8 cellular contexts compared by ENCODE assay signal in the genomic region with DNA sequence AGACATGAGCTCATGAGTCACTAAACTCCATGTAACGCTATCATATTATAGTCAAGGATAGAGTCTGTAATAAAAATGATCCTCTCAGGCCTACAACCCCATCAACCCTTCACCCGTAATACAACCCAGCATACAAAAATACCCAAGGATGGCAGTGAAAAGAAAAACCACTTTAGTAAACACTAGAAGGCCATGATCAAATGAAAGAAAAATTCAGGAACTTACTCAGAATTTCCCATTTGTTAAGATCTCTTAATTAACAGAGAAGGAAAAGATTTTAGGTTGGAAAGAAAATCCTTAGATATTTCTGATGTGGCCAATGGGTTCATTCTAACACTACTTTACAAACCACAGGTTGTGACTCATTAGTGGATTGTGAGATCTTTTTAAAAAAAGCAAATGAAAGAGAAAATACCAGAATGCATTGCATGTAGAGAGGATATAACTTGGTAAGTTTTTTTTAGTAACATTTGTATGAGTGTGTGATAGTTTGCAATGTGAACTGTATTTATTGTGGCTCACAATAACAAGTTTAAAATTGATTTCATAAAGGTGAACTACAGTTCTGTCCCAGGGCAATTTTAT. TPM values are rescaled to one million over a fixed set of nuclear protein-coding genes. Genes with fewer than 3 reads are reported as not detected.
DNase-seq lines count a peak whose midpoint lies in the region; ATAC-seq, FAIRE-seq and TF ChIP-seq lines count a peak whose summit lies in the region.

No MANE protein-coding gene starts in this region.

- peaks cover 65 to 67% (median 65%) of the 10 kb centered on the region in 3 donors for H3K4me1 Mint-ChIP-seq in IgD-negative memory B cell
- peaks cover 12% of the 10 kb centered on the region for H3K4me1 Mint-ChIP-seq in endothelial cell (ENCODE audit: unreplicated experiment)

- H3K36me3 Mint-ChIP-seq in IgD-negative memory B cell (peaks cover 7% of the 10 kb centered on the region), endothelial cell (ENCODE audit: low read depth, unreplicated experiment) (no peaks in the 10 kb centered on the region)

- no peaks in the 10 kb centered on the region for H3K27me3 ChIP-seq in vagina

- no peak overlapping the region for H3K4me3 ChIP-seq in vagina

- peak; percentile 45 for ATAC-seq in GM21529 (IDR thresholded peaks at IDR 0.05; ENCODE audit: unreplicated experiment)
- no peak for ATAC-seq in Right ventricle myocardium inferior

- no peaks in the 10 kb centered on the region for H3K36me3 ChIP-seq in vagina

- peak overlapping the region; percentile 19 to 85 (median 60) for H3K4me3 Mint-ChIP-seq in IgD-negative memory B cell
- no peak overlapping the region for H3K4me3 Mint-ChIP-seq in endothelial cell (ENCODE audit: unreplicated experiment)

- H3K27ac ChIP-seq in vagina, result no peak overlapping the region

- H3K9me3 Mint-ChIP-seq in IgD-negative memory B cell (no peaks in the 10 kb centered on the region), endothelial cell (ENCODE audit: unreplicated experiment) (no peaks in the 10 kb centered on the region)

- H3K9me3 ChIP-seq in vagina, result no peaks in the 10 kb centered on the region

- TF ChIP-seq CTCF in vagina (IDR thresholded peaks at IDR 0.05) (no peak), endothelial cell (IDR thresholded peaks at IDR 0.05; ENCODE audit: unreplicated experiment) (no peak)

- intact Hi-C loops in Right ventricle myocardium inferior (cut with DNase I), result no loop called here
- intact Hi-C loops in vagina (cut with DNase I), result no loop called here

- DNase-seq in GM12891 (ENCODE audit: insufficient read length, low spot score) (no peak), fibroblast of peridontal ligament (ENCODE audit: extremely low read depth) (peak; percentile 76), Right ventricle myocardium inferior (ENCODE audit: missing footprints) (no peak), CD1c-positive myeloid dendritic cell (ENCODE audit: extremely low spot score) (no peak), vagina (ENCODE audit: extremely low spot score in 2 of 2) (no peak), endothelial cell (ENCODE audit: low spot score) (no peak)

- TF ChIP-seq POLR2A in GM12891 (IDR thresholded peaks at IDR 0.05; ENCODE audit: low read depth, low read length), result no peak
- no peak for TF ChIP-seq POLR2A in vagina (IDR thresholded peaks at IDR 0.05)

- H3K4me1 ChIP-seq in vagina, result no peaks in the 10 kb centered on the region

- peak; percentile 67 for FAIRE-seq in GM12891 (lab: Jason Lieb, UNC)

- H3K27ac Mint-ChIP-seq in IgD-negative memory B cell (peak overlapping the region in 2 of 3 donors; percentile 6 to 40), endothelial cell (ENCODE audit: unreplicated experiment) (no peak overlapping the region)

- no peaks in the 10 kb centered on the region for H3K27me3 Mint-ChIP-seq in IgD-negative memory B cell
- no peaks in the 10 kb centered on the region for H3K27me3 Mint-ChIP-seq in endothelial cell (ENCODE audit: unreplicated experiment)

TF ChIP-seq in GM12891, 5 proteins besides CTCF, POLR2A, EP300 and RAD21:
- no peak for TF ChIP-seq SPI1 (IDR thresholded peaks at IDR 0.05; ENCODE audit: low read depth, low read length)
- TF ChIP-seq POU2F2 (IDR thresholded peaks at IDR 0.05; ENCODE audit: low read depth, low read length), result no peak
- TF ChIP-seq TAF1 (IDR thresholded peaks at IDR 0.05; ENCODE audit: low read depth, low read length), result no peak
- no peak for TF ChIP-seq PAX5 (IDR thresholded peaks at IDR 0.05; ENCODE audit: insufficient read depth, low read length, severe bottlenecking)
- TF ChIP-seq POLR2AphosphoS5 (IDR thresholded peaks at IDR 0.05; ENCODE audit: low read depth, low read length), result no peak

RNA-seq across cellular contexts. Expression of gene UBE2J1, which starts 8.0 kb away (rescaled TPM):
- 37.6 TPM for polyA plus RNA-seq in GM12891 (2012; ENCODE audit: low read depth, missing spikeins)
- polyA plus RNA-seq in IgD-negative memory B cell, result 193 TPM
- total RNA-seq in Right ventricle myocardium inferior (15.0 TPM), vagina (23.8 TPM), endothelial cell (ENCODE audit: unreplicated experiment) (43.7 TPM)

RNA-seq across cellular contexts. Expression of gene GABRR2, which starts 45.4 kb away (rescaled TPM):
- 0.21 TPM for polyA plus RNA-seq in GM12891 (2012; ENCODE audit: low read depth, missing spikeins)
- 0.13 TPM for polyA plus RNA-seq in IgD-negative memory B cell
- total RNA-seq in Right ventricle myocardium inferior, result 0.35 TPM
- 1.5 TPM for total RNA-seq in vagina
- total RNA-seq in endothelial cell (ENCODE audit: unreplicated experiment), result 0.36 TPM

RNA-seq across cellular contexts. Expression of gene RRAGD, which starts 51.6 kb away (rescaled TPM):
- polyA plus RNA-seq in GM12891 (2012; ENCODE audit: low read depth, missing spikeins), result 12.7 TPM
- 1.0 TPM for polyA plus RNA-seq in IgD-negative memory B cell
- 126 TPM for total RNA-seq in Right ventricle myocardium inferior
- 6.4 TPM for total RNA-seq in vagina
- 9.8 TPM for total RNA-seq in endothelial cell (ENCODE audit: unreplicated experiment)

Comparison
In these comparisons a context has a peak if more than half of its experiments do, and no peak if none do; other contexts are left out.
1. RNA of gene RRAGD, which starts 51.6 kb away (total RNA-seq): 126 TPM in Right ventricle myocardium inferior (single experiment); 9.8 TPM in endothelial cell (single experiment) and 6.4 TPM in vagina (single experiment); every median in the first group is over 10 times any median in the second.